ENCODE assay signal across 14 cellular contexts in genomic region chr16:20438950-20439349, GRCh38. TPM values are rescaled to one million over a fixed set of nuclear protein-coding genes. Genes with fewer than 3 reads are reported as not detected.
"Had no signal": no experiment of that assay in that cellular context is flagged by ENCODE, and none has a peak within 500 bp of the region (broad histone marks: within the 10 kb centered on the region; RNA-seq: fewer than 3 reads in every experiment).

No MANE protein-coding gene starts in this region.

RNA-seq across cellular contexts. Expression of gene ACSM2A, which starts 12.4 kb away (rescaled TPM):
- total RNA-seq: activated CD4-positive, alpha-beta T cell treated with anti-CD3 and anti-CD28 coated beads, Interleukin-2, amount 10 ng/mL, durations not matched to agents 7 days and 5 days; activated CD8-positive, alpha-beta T cell treated with anti-CD3 and anti-CD28 coated beads, Interleukin-2, amount 10 ng/mL, durations not matched to agents 7 days and 5 days; activated naive CD8-positive, alpha-beta T cell treated with anti-CD3 and anti-CD28 coated beads, Interleukin-2, amount 10 ng/mL, durations not matched to agents 7 days and 5 days; body of pancreas; MCF 10A; OCI-LY7; PC-9; SJSA1; T-helper 17 cell; WTC11 had no signal

RNA-seq across cellular contexts. Expression of gene ACSM5, which starts 29.6 kb away (rescaled TPM):
- total RNA-seq: activated CD4-positive, alpha-beta T cell treated with anti-CD3 and anti-CD28 coated beads for 36 hours; activated CD4-positive, alpha-beta T cell treated with anti-CD3 and anti-CD28 coated beads, Interleukin-2, amount 10 ng/mL, durations not matched to agents 7 days and 5 days; activated CD8-positive, alpha-beta T cell treated with anti-CD3 and anti-CD28 coated beads, Interleukin-2, amount 10 ng/mL, durations not matched to agents 7 days and 5 days; activated naive CD8-positive, alpha-beta T cell treated with anti-CD3 and anti-CD28 coated beads, Interleukin-2, amount 10 ng/mL, durations not matched to agents 7 days and 5 days; activated T-helper 2 cell treated with anti-CD3 and anti-CD28 coated beads, Interferon-gamma antibody, Interleukin-2, Interleukin-4, amounts not matched to agents 10 μg/mL and 5 μg/mL and 100 μg/mL, durations not matched to agents 14 hours and 24 hours and 36 hours; astrocyte; OCI-LY7; PC-9; SJSA1; T-helper 17 cell had no signal

RNA-seq across cellular contexts. Expression of gene PDILT, which starts 34.4 kb away (rescaled TPM):
- total RNA-seq: activated CD4-positive, alpha-beta T cell treated with anti-CD3 and anti-CD28 coated beads for 36 hours; activated CD4-positive, alpha-beta T cell treated with anti-CD3 and anti-CD28 coated beads, Interleukin-2, amount 10 ng/mL, durations not matched to agents 7 days and 5 days; activated CD8-positive, alpha-beta T cell treated with anti-CD3 and anti-CD28 coated beads, Interleukin-2, amount 10 ng/mL, durations not matched to agents 7 days and 5 days; activated naive CD8-positive, alpha-beta T cell treated with anti-CD3 and anti-CD28 coated beads, Interleukin-2, amount 10 ng/mL, durations not matched to agents 7 days and 5 days; astrocyte; body of pancreas; MCF 10A; OCI-LY7; PC-9; SJSA1; T-cell; T-helper 17 cell; WTC11 had no signal
